In genomic region chr1:76254165-76255043, GRCh38 we compare ENCODE assay signal across 12 cellular contexts.
DNase-seq lines count a peak whose midpoint lies in the region; ATAC-seq and TF ChIP-seq lines count a peak whose summit lies in the region.
"Had no signal": no experiment of that assay in that cellular context is flagged by ENCODE, and none has a peak within 500 bp of the region (broad histone marks: within the 10 kb centered on the region; RNA-seq: fewer than 3 reads in every experiment).

No MANE protein-coding gene starts in this region.

- H3K9me3 Mint-ChIP-seq in activated CD4-positive, alpha-beta T cell treated with anti-CD3 and anti-CD28 coated beads, Interleukin-2, amount 10 ng/mL, durations not matched to agents 24 days and 14 days, result peaks cover 13% of the 10 kb centered on the region
- peaks cover 3% of the 10 kb centered on the region for H3K9me3 Mint-ChIP-seq in activated CD4-positive, alpha-beta T cell treated with anti-CD3 and anti-CD28 coated beads, Interleukin-2, amount 10 ng/mL, durations not matched to agents 7 days and 5 days

- no peak overlapping the region for H3K27ac ChIP-seq in psoas muscle
- H3K27ac ChIP-seq: spleen had no signal

- H3K36me3 ChIP-seq in psoas muscle (ENCODE audit: insufficient read depth in 1 of 2, low read depth in 1 of 2), result no peaks in the 10 kb centered on the region
- H3K36me3 ChIP-seq: spleen had no signal

- H3K27me3 Mint-ChIP-seq in activated CD4-positive, alpha-beta T cell treated with anti-CD3 and anti-CD28 coated beads, Interleukin-2, amount 10 ng/mL, durations not matched to agents 24 days and 14 days, result no peaks in the 10 kb centered on the region
- H3K27me3 Mint-ChIP-seq in activated CD4-positive, alpha-beta T cell treated with anti-CD3 and anti-CD28 coated beads, Interleukin-2, amount 10 ng/mL, durations not matched to agents 7 days and 5 days, result no peaks in the 10 kb centered on the region

- peak overlapping the region; percentile 46 for H3K27ac Mint-ChIP-seq in activated CD4-positive, alpha-beta T cell treated with anti-CD3 and anti-CD28 coated beads, Interleukin-2, amount 10 ng/mL, durations not matched to agents 24 days and 14 days
- no peak overlapping the region for H3K27ac Mint-ChIP-seq in activated CD4-positive, alpha-beta T cell treated with anti-CD3 and anti-CD28 coated beads, Interleukin-2, amount 10 ng/mL, durations not matched to agents 7 days and 5 days

- H3K27me3 ChIP-seq in psoas muscle (ENCODE audit: insufficient read depth in 3 of 3, low read length in 2 of 3), result no peaks in the 10 kb centered on the region
- H3K27me3 ChIP-seq: spleen had no signal

- no peaks in the 10 kb centered on the region for H3K9me3 ChIP-seq in psoas muscle
- H3K9me3 ChIP-seq: spleen had no signal

- TF ChIP-seq CTCF in psoas muscle (IDR thresholded peaks at IDR 0.05), result no peak
- TF ChIP-seq CTCF in GM20000 (IDR thresholded peaks at IDR 0.05; ENCODE audit: extremely low read depth, missing control alignments), result no peak

- intact Hi-C loops in activated CD4-positive, alpha-beta T cell treated with anti-CD3 and anti-CD28 coated beads, Interleukin-2, amount 10 ng/mL, durations not matched to agents 24 days and 14 days (cut with micrococcal nuclease), result loop anchor here (1.0 to 10.0 kb wide), 5 partner anchors 40 to 238 kb away; partner anchors contain the start of gene ST6GALNAC3
- intact Hi-C loops in psoas muscle (cut with DNase I), result no loop called here

- peaks cover 40% of the 10 kb centered on the region for H3K4me1 Mint-ChIP-seq in activated CD4-positive, alpha-beta T cell treated with anti-CD3 and anti-CD28 coated beads, Interleukin-2, amount 10 ng/mL, durations not matched to agents 24 days and 14 days
- peaks cover 44% of the 10 kb centered on the region for H3K4me1 Mint-ChIP-seq in activated CD4-positive, alpha-beta T cell treated with anti-CD3 and anti-CD28 coated beads, Interleukin-2, amount 10 ng/mL, durations not matched to agents 7 days and 5 days

- H3K4me1 ChIP-seq in psoas muscle, result no peaks in the 10 kb centered on the region

- CTCF ChIA-PET in activated CD4-positive, alpha-beta T cell treated with anti-CD3 and anti-CD28 coated beads, Interleukin-2, amount 10 ng/mL, durations not matched to agents 7 days and 5 days (lab: Charles Lee), result interaction anchor here (0.8 to 1.1 kb wide), 2 partner anchors 11 to 32 kb away, joined by 3 read pairs; no protein-coding TSS in a partner anchor

- H3K4me3 Mint-ChIP-seq in activated CD4-positive, alpha-beta T cell treated with anti-CD3 and anti-CD28 coated beads, Interleukin-2, amount 10 ng/mL, durations not matched to agents 24 days and 14 days, result no peak overlapping the region
- H3K4me3 Mint-ChIP-seq in activated CD4-positive, alpha-beta T cell treated with anti-CD3 and anti-CD28 coated beads, Interleukin-2, amount 10 ng/mL, durations not matched to agents 7 days and 5 days, result no peak overlapping the region

- ATAC-seq in HG03045 (IDR thresholded peaks at IDR 0.05; ENCODE audit: unreplicated experiment), result no peak
- ATAC-seq in psoas muscle, result no peak
- ATAC-seq: PC-3 had no signal

- WGBS in psoas muscle, 3 donors, result 67 to 75% (median 73%) methylated on average over 9 of the region's 9 CpGs

- no peak for DNase-seq in activated CD4-positive, alpha-beta T cell treated with anti-CD3 and anti-CD28 coated beads, Interleukin-2, amount 10 ng/mL, durations not matched to agents 24 days and 14 days
- no peak for DNase-seq in activated CD4-positive, alpha-beta T cell treated with anti-CD3 and anti-CD28 coated beads, Interleukin-2, amount 10 ng/mL, durations not matched to agents 7 days and 5 days
- DNase-seq in NCI-H146 treated with DMSO at 0.1 percent for 48 hours (lab: John Stamatoyannopoulos, UW; ENCODE audit: unreplicated experiment) (peak; percentile 74), amniotic stem cell (lab: John Stamatoyannopoulos, UW) (peak; percentile 46), lung microvascular endothelial cell (ENCODE audit: low read depth in 2 of 2) (peak; percentile 94 to 99), psoas muscle (no peak), GM20000 (ENCODE audit: low spot score) (no peak)
- DNase-seq: activated CD4-positive, CD25-positive, alpha-beta regulatory T cell; amygdala; PC-3; spleen had no signal

- peaks cover 2% of the 10 kb centered on the region for H3K36me3 Mint-ChIP-seq in activated CD4-positive, alpha-beta T cell treated with anti-CD3 and anti-CD28 coated beads, Interleukin-2, amount 10 ng/mL, durations not matched to agents 24 days and 14 days (ENCODE audit: low read depth)
- H3K36me3 Mint-ChIP-seq in activated CD4-positive, alpha-beta T cell treated with anti-CD3 and anti-CD28 coated beads, Interleukin-2, amount 10 ng/mL, durations not matched to agents 7 days and 5 days (ENCODE audit: low read depth), result peaks cover 1% of the 10 kb centered on the region

- POLR2A ChIA-PET in activated CD4-positive, alpha-beta T cell treated with anti-CD3 and anti-CD28 coated beads, Interleukin-2, amount 10 ng/mL, durations not matched to agents 7 days and 5 days (lab: Charles Lee), result interaction anchor here (0.6 kb wide), 1 partner anchor 100 kb away, joined by 3 read pairs; no protein-coding TSS in a partner anchor

- H3K4me3 ChIP-seq in psoas muscle, result no peak overlapping the region
- H3K4me3 ChIP-seq: spleen had no signal

Comparison
In these comparisons a context has a peak if more than half of its experiments do, and no peak if none do; other contexts are left out.
1. DNase-seq: peak in NCI-H146 treated with DMSO at 0.1 percent for 48 hours (single experiment), amniotic stem cell (single experiment) and lung microvascular endothelial cell (2 of 2); none in activated CD4-positive, alpha-beta T cell treated with anti-CD3 and anti-CD28 coated beads, Interleukin-2, amount 10 ng/mL, durations not matched to agents 24 days and 14 days (single experiment), activated CD4-positive, alpha-beta T cell treated with anti-CD3 and anti-CD28 coated beads, Interleukin-2, amount 10 ng/mL, durations not matched to agents 7 days and 5 days (single experiment), psoas muscle (0 of 2) and GM20000 (single experiment).